ENCODE assay signal across 21 cellular contexts in genomic region chr2:177395594-177395993, GRCh38. TPM values are rescaled to one million over a fixed set of nuclear protein-coding genes. Genes with fewer than 3 reads are reported as not detected.
DNase-seq lines count a peak whose midpoint lies in the region; ATAC-seq, FAIRE-seq and TF ChIP-seq lines count a peak whose summit lies in the region.
"Had no signal": no experiment of that assay in that cellular context is flagged by ENCODE, and none has a peak within 500 bp of the region (broad histone marks: within the 10 kb centered on the region; RNA-seq: fewer than 3 reads in every experiment).

No MANE protein-coding gene starts in this region.

- no peaks in the 10 kb centered on the region for H3K27me3 Mint-ChIP-seq in Calu3 (ENCODE audit: unreplicated experiment)
- H3K27me3 Mint-ChIP-seq: CD8-positive, alpha-beta memory T cell had no signal

- H3K9me3 ChIP-seq in A549 (no peaks in the 10 kb centered on the region), GM12878 (replicated peaks; ENCODE audit: control insufficient read depth, insufficient read depth, low read length) (no peaks in the 10 kb centered on the region), right cardiac atrium (ENCODE audit: control insufficient read depth, low read length) (no peaks in the 10 kb centered on the region)

- H3K27ac ChIP-seq in A549: peak overlapping the region; percentile 72 to 89; a peak in 5 of 6 replicates
- H3K27ac ChIP-seq in GM12878 (ENCODE audit: control insufficient read depth, insufficient read depth): no peak overlapping the region
- H3K27ac ChIP-seq in right cardiac atrium (ENCODE audit: low read length): no peak overlapping the region

- ATAC-seq in A549 (no peak), GM12878 (no peak), GM21825 (IDR thresholded peaks at IDR 0.05; ENCODE audit: unreplicated experiment) (no peak), right cardiac atrium (no peak)
- ATAC-seq: Right ventricle myocardium inferior had no signal

- POLR2A ChIA-PET in A549 (lab: Yijun Ruan, JAX) (no interaction called here), GM12878 (lab: Charles Lee) (interaction anchor here (0.6 kb wide), 1 partner anchor 10 kb away, joined by 5 read pairs; no protein-coding TSS in a partner anchor)

- TF ChIP-seq EP300 in A549 (IDR thresholded peaks at IDR 0.05): no peak
- TF ChIP-seq EP300 in GM12878 (IDR thresholded peaks at IDR 0.05; ENCODE audit: borderline replicate concordance in 1 of 2, control insufficient read depth in 1 of 2, low read depth in 2 of 2, low read length in 2 of 2): no peak

- TF ChIP-seq POLR2A in A549 (IDR thresholded peaks at IDR 0.05; ENCODE audit: low read length) (no peak), NB4 (IDR thresholded peaks at IDR 0.05; ENCODE audit: extremely low read depth, insufficient read length) (no peak), GM12878 (IDR thresholded peaks at IDR 0.05; ENCODE audit: low read depth, low read length) (no peak)

- H3K4me2 ChIP-seq in A549: peak overlapping the region; percentile 85
- 0 out of 2 replicates have a peak overlapping the region, but pooled peaks have one; percentile 22 for H3K4me2 ChIP-seq in GM12878 (ENCODE audit: control insufficient read depth, insufficient read depth)

- H3K79me2 ChIP-seq in GM12878 (ENCODE audit: control insufficient read depth, insufficient read depth, low read length): peaks cover 72% of the 10 kb centered on the region

- H3K36me3 ChIP-seq in GM12878 (ENCODE audit: control insufficient read depth in 2 of 2, insufficient read depth in 2 of 2, low read length in 1 of 2): no peaks in the 10 kb centered on the region

- H3K4me3 Mint-ChIP-seq in Calu3 (ENCODE audit: low read depth, unreplicated experiment): peak overlapping the region; percentile 18

- in situ Hi-C loops in GM12878 (cut with MboI): no loop called here

- DNase-seq in A549 (ENCODE audit: low read depth in 1 of 2, low spot score in 1 of 2): no peak
- no peak for DNase-seq in Calu3
- no peak for DNase-seq in NB4 (ENCODE audit: low read depth)
- DNase-seq in GM12878 (ENCODE audit: low read depth, low spot score): no peak
- DNase-seq in AG08396 (ENCODE audit: low spot score): no peak
- DNase-seq in activated effector memory CD4-positive, alpha-beta T cell treated with anti-CD3 and anti-CD28 coated beads, Interleukin-2, amount 50 U/mL, for 16 hours: no peak
- DNase-seq in right cardiac atrium: no peak
- DNase-seq: CD8-positive, alpha-beta memory T cell; DMS 273 treated with DMSO at 0.1 percent for 48 hours; HCEC 1CT; KG1; MM.1S; NCI-H1417 treated with DMSO at 0.1 percent for 48 hours; NCI-H2029 treated with DMSO at 0.1 percent for 48 hours; NCI-H524 treated with DMSO at 0.1 percent for 48 hours; T-helper 2 cell had no signal

- H3K27me3 ChIP-seq in GM12878 (replicated peaks in 1 of 2; ENCODE audit: control insufficient read depth in 2 of 2, insufficient read depth in 2 of 2, low read length in 1 of 2) (no peaks in the 10 kb centered on the region), right cardiac atrium (ENCODE audit: control insufficient read depth, insufficient read depth) (no peaks in the 10 kb centered on the region)

- TF ChIP-seq CTCF in A549 (IDR thresholded peaks at IDR 0.05) (no peak), Calu3 (IDR thresholded peaks at IDR 0.05; ENCODE audit: unreplicated experiment) (no peak), NB4 (IDR thresholded peaks at IDR 0.05; ENCODE audit: low read depth, low read length) (no peak), GM12878 (IDR thresholded peaks at IDR 0.05 in 2 of 3, conservative IDR thresholded peaks at IDR 0.05 in 1 of 3; ENCODE audit: control insufficient read depth in 2 of 3, extremely low read depth in 1 of 3, insufficient read depth in 1 of 3, low read depth in 3 of 3, low read length in 3 of 3) (no peak)

- RAD21 ChIA-PET in GM12878 (lab: Charles Lee; ENCODE audit: unreplicated experiment): interaction anchor here (1.2 to 2.1 kb wide), 3 partner anchors 11 to 247 kb away, joined by 4 to 7 read pairs (median 5); no protein-coding TSS in a partner anchor

- peaks cover 42% of the 10 kb centered on the region for H3K36me3 Mint-ChIP-seq in Calu3 (ENCODE audit: insufficient read depth, unreplicated experiment)

- H2AFZ ChIP-seq in GM12878 (ENCODE audit: control insufficient read depth, low read depth, low read length): no peak overlapping the region

- H3K4me3 ChIP-seq in A549 (no peak overlapping the region), NB4 (ENCODE audit: low read depth, low read length) (peak overlapping the region; percentile 94), GM12878 (0 out of 2 replicates have a peak overlapping the region, but pooled peaks have one; percentile 30), right cardiac atrium (ENCODE audit: low read length) (no peak overlapping the region)

- SMC1A ChIA-PET in GM12878 (lab: Charles Lee; ENCODE audit: uncharacterized antibody, unreplicated experiment): interaction anchor here (0.6 to 5.0 kb wide), 7 partner anchors 9 to 230 kb away, joined by 3 to 52 read pairs (median 5); no protein-coding TSS in a partner anchor

- H3K4me1 Mint-ChIP-seq in Calu3 (ENCODE audit: low read depth, unreplicated experiment): peaks cover 64% of the 10 kb centered on the region

- no peak overlapping the region for H3K27ac Mint-ChIP-seq in Calu3 (ENCODE audit: unreplicated experiment)

- CTCF ChIA-PET in A549 (lab: Yijun Ruan, JAX) (interaction anchor here (0.8 to 1.9 kb wide), 3 partner anchors 18 to 60 kb away, joined by 3 to 5 read pairs (median 3); no protein-coding TSS in a partner anchor), Calu3 (lab: Charles Lee) (interaction anchor here (1.1 to 1.2 kb wide), 2 partner anchors 10 kb away, joined by 3 to 5 read pairs; no protein-coding TSS in a partner anchor), GM12878 (lab: Yijun Ruan, JAX) (interaction anchor here (1.3 to 3.9 kb wide), 4 partner anchors 15 to 230 kb away, joined by 3 to 37 read pairs (median 10); no protein-coding TSS in a partner anchor)

- H4K20me1 ChIP-seq in GM12878 (ENCODE audit: control insufficient read depth, insufficient read depth): no peaks in the 10 kb centered on the region

- no peaks in the 10 kb centered on the region for H3K9me3 Mint-ChIP-seq in Calu3 (ENCODE audit: low read depth, unreplicated experiment)
- H3K9me3 Mint-ChIP-seq: CD8-positive, alpha-beta memory T cell had no signal

- no peak for FAIRE-seq in A549 (lab: Jason Lieb, UNC)
- no peak for FAIRE-seq in GM12878 (lab: Jason Lieb, UNC)
- FAIRE-seq: A204.1, GM18507, HTR-8/SVneo had no signal

- H3K4me1 ChIP-seq in A549 (peaks cover 77% of the 10 kb centered on the region), GM12878 (ENCODE audit: control insufficient read depth, insufficient read depth, low read length) (peaks cover 22% of the 10 kb centered on the region), right cardiac atrium (ENCODE audit: control insufficient read depth, insufficient read depth, low read length) (peaks cover 2% of the 10 kb centered on the region)

- BruUV-seq in Calu3 (replicated peaks; lab: Mats Ljungman, UMichigan) (no TSS peak), GM12878 (replicated peaks; lab: Mats Ljungman, UMichigan) (no TSS peak)

- TF ChIP-seq RAD21 in A549 (conservative IDR thresholded peaks at IDR 0.05 in 1 of 2, IDR thresholded peaks at IDR 0.05 in 1 of 2): no peak
- no peak for TF ChIP-seq RAD21 in GM12878 (IDR thresholded peaks at IDR 0.05; ENCODE audit: insufficient read depth, low read depth, low read length)

- intact Hi-C loops in Calu3 (cut with micrococcal nuclease; ENCODE audit: unreplicated experiment) (loop anchor here (5.0 kb wide), 4 partner anchors 58 to 228 kb away; no protein-coding TSS in a partner anchor), GM12878 (cut with micrococcal nuclease; ENCODE audit: unreplicated experiment) (loop anchor here (10.0 kb wide), 1 partner anchor 131 kb away; the partner anchor contains the start of gene NFE2L2), right cardiac atrium (cut with DNase I) (loop anchor here in 1 of 4 donors (10.0 kb wide), 1 partner anchor 131 kb away; the partner anchor contains the start of gene NFE2L2)

- no peak overlapping the region for H3K9ac ChIP-seq in GM12878 (ENCODE audit: control insufficient read depth, insufficient read depth, low read length)

TF ChIP-seq in GM12878, 131 proteins besides CTCF, POLR2A, EP300 and RAD21 (continues in another document):
- TF ChIP-seq MEF2B (IDR thresholded peaks at IDR 0.05; ENCODE audit: partially characterized antibody, poor library complexity, severe bottlenecking): no peak

RNA-seq across cellular contexts. Expression of gene AGPS, which starts 3.0 kb away (rescaled TPM):
- 45.0 and 62.1 TPM in 2 replicates for polyA plus RNA-seq in A549 (2011; rRNA removed)
- polyA plus RNA-seq in A549 (2012; cell fraction: cytosol; rRNA removed): 20.8 and 27.9 TPM in 2 replicates
- polyA plus RNA-seq in A549 (2012; cell fraction: nucleus; rRNA removed): 15.6 and 16.1 TPM in 2 replicates
- 47.6 to 54.7 TPM (median 49.8 TPM) in 3 replicates for polyA plus RNA-seq in A549 (2017; fragmentation: RNase III; extraction: RNeasy Plus Mini Kit Qiagen cat#74134 plus additional on column Dnase treatment)
- 15.2 and 17.6 TPM in 2 replicates for polyA minus RNA-seq in A549 (2011; rRNA and poly(A)+ RNA removed)
- total RNA-seq in Calu3 (2022): 55.2 and 69.9 TPM in 2 replicates
- 61.8 and 83.2 TPM in 2 replicates for total RNA-seq in GM12878 (2013; cell fraction: nucleolus; rRNA removed)
- total RNA-seq in GM12878 (2014; rRNA removed): 37.7 and 45.5 TPM in 2 replicates
- 39.7 and 39.8 TPM in 2 replicates for total RNA-seq in GM12878 (2014; rRNA removed; fragmentation: Illumina TruSeq; extraction: Trizol)
- 54.1 and 54.2 TPM in 2 replicates for total RNA-seq in GM12878 (2021)
- polyA plus RNA-seq in GM12878 (2011; ENCODE audit: low read depth): 6.5 TPM
- 28.1 and 49.6 TPM in 2 replicates for polyA plus RNA-seq in GM12878 (2011; rRNA removed)
- 7.5 and 9.2 TPM in 2 replicates for polyA plus RNA-seq in GM12878 (2011; cell fraction: cytosol; rRNA removed)
- 10.8 and 15.0 TPM in 2 replicates for polyA plus RNA-seq in GM12878 (2011; cell fraction: nucleus; rRNA removed)
- polyA plus RNA-seq in GM12878 (2012): 10.6 and 13.5 TPM in 2 replicates
- polyA plus RNA-seq in GM12878 (2014; fragmentation: Illumina TruSeq; extraction: Trizol): 32.6 and 38.0 TPM in 2 replicates
- 10 to 100 TPM in 1 of 2 experiments, 1 to 10 TPM in 1; 7.9 to 11.1 TPM for polyA plus RNA-seq in GM12878 (2014; fragmentation: Nextera tagmentation; extraction: Ambion mirVana)
- polyA plus RNA-seq in GM12878 (2014; rRNA removed): 43.2 and 43.8 TPM in 2 replicates
- polyA plus RNA-seq in GM12878 (2016; fragmentation: Nextera tagmentation; extraction: Ambion mirVana): 10 to 100 TPM; 42.3 to 46.0 TPM
- polyA minus RNA-seq in GM12878 (2011; rRNA and poly(A)+ RNA removed): 17.5 and 31.1 TPM in 2 replicates
- polyA minus RNA-seq in GM12878 (2011; cell fraction: cytosol; rRNA and poly(A)+ RNA removed): 11.4 and 16.7 TPM in 2 replicates
- polyA minus RNA-seq in GM12878 (2011; cell fraction: nucleus; rRNA and poly(A)+ RNA removed): 15.0 and 28.9 TPM in 2 replicates
- 10 to 100 TPM; 19.0 to 26.0 (median 24.6) TPM for total RNA-seq in right cardiac atrium
- polyA plus RNA-seq in right cardiac atrium: 4.7 TPM

Comparison
In these comparisons a context has a peak if more than half of its experiments do, and no peak if none do; other contexts are left out.
1. H3K27ac ChIP-seq: peak in A549 (2 of 2); none in GM12878 (single experiment) and right cardiac atrium (single experiment).
2. H3K4me3 ChIP-seq: peak in NB4 (single experiment) and GM12878 (single experiment); none in A549 (single experiment) and right cardiac atrium (single experiment).
3. Of the 24 proteins assayed by ChIP-seq in both GM12878 and A549: peak only in GM12878: none; only in A549: none; in both: USF2; in neither: 23.